9 cellular contexts compared by ENCODE assay signal in the genomic region with DNA sequence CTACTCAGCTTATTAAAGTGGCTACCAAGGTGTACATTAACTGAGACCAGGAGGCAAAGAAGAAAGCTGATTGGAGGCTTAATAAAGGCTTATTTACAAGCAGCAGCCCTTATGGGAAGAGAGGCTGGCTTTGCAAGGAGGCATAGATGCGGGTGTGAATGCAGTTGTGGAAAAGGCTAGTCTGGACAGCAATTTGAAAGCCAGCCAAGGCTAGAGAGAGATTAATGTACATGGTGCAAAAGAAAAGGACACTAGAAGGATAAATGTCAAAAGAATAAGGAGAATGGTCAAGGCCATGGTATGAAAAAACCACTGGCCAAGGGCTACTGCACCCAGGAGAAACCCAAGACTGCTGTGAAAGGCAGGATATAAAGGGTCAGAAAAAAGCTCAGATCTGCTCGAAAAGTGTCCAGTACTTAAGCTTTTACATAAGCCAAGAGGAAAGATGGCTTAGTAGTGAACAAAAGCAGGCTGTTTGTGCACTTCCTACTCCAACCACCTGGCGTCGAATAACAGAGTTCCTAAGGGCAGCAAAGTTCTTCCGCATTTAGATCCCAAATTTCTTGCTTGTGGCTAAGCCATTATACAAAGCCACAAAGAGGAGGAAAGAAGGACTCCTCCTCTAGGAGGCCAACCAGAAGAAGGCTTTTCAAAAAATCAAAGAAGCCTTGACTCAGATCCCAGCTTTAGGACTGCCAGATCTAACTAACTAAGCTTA.
DNase-seq lines count a peak whose midpoint lies in the region; ATAC-seq and TF ChIP-seq lines count a peak whose summit lies in the region.
"Had no signal": no experiment of that assay in that cellular context is flagged by ENCODE, and none has a peak within 500 bp of the region (broad histone marks: within the 10 kb centered on the region; RNA-seq: fewer than 3 reads in every experiment).

No MANE protein-coding gene starts in this region.

- peaks cover 40% of the 10 kb centered on the region for H3K4me1 Mint-ChIP-seq in stimulated activated effector memory CD8-positive, alpha-beta T cell treated with anti-CD3 and anti-CD28 coated beads, Interleukin-12 subunit alpha, Interleukin-12 subunit beta, amount 100 ng/mL, for 72 hours

- no peaks in the 10 kb centered on the region for H3K79me2 ChIP-seq in DOHH2 (ENCODE audit: control insufficient read depth, low read length)

- no peaks in the 10 kb centered on the region for H3K36me3 ChIP-seq in DOHH2 (ENCODE audit: control insufficient read depth, low read length)

- no peaks in the 10 kb centered on the region for H3F3A ChIP-seq in DOHH2 (ENCODE audit: control insufficient read depth, insufficient read depth)

- TF ChIP-seq CTCF in DOHH2 (IDR thresholded peaks at IDR 0.05; ENCODE audit: low read depth, low read length, poor library complexity, severe bottlenecking) (no peak), fibroblast of mammary gland (conservative IDR thresholded peaks at IDR 0.05; ENCODE audit: control insufficient read depth, insufficient read depth, low read depth, low read length) (no peak), retinal pigment epithelial cell (conservative IDR thresholded peaks at IDR 0.05; ENCODE audit: low read depth, low read length) (peak; percentile 51)

- H3K4me2 ChIP-seq in DOHH2 (ENCODE audit: low read length) = peak overlapping the region; percentile 100

- H3K4me3 Mint-ChIP-seq in stimulated activated effector memory CD8-positive, alpha-beta T cell treated with anti-CD3 and anti-CD28 coated beads, Interleukin-12 subunit alpha, Interleukin-12 subunit beta, amount 100 ng/mL, for 72 hours = no peak overlapping the region
- H3K4me3 Mint-ChIP-seq: naive B cell had no signal

- DNase-seq in NCI-H748 treated with DMSO at 0.1 percent for 48 hours (lab: John Stamatoyannopoulos, UW) = peak; percentile 21
- no peak for DNase-seq in fibroblast of mammary gland (ENCODE audit: low read depth)
- DNase-seq in retinal pigment epithelial cell (ENCODE audit: low read depth) = no peak
- no peak for DNase-seq in activated T-cell treated with anti-CD3 and anti-CD28 coated beads, Interleukin-2, amount 50 U/mL, for 1 hour
- DNase-seq in stimulated activated effector memory CD8-positive, alpha-beta T cell treated with anti-CD3 and anti-CD28 coated beads, Interleukin-12 subunit alpha, Interleukin-12 subunit beta, amount 100 ng/mL, for 72 hours (ENCODE audit: low spot score in 2 of 2) = no peak
- DNase-seq in stimulated activated CD4-positive, alpha-beta T cell treated with anti-CD3 and anti-CD28 coated beads, Interleukin-1b, Interleukin-23, amount 100 ng/mL, for 48 hours = no peak
- DNase-seq: naive B cell had no signal

- peaks cover 18% of the 10 kb centered on the region for H3K4me1 ChIP-seq in DOHH2 (ENCODE audit: control insufficient read depth, low read length)

- peaks cover 10% of the 10 kb centered on the region; the same call in 1 of the 2 replicates for H3K9me3 ChIP-seq in DOHH2 (ENCODE audit: control insufficient read depth, insufficient read depth, low read length)

- H3K4me3 ChIP-seq in DOHH2 (ENCODE audit: low read length) = peak overlapping the region; percentile 90
- peak overlapping the region; percentile 77 for H3K4me3 ChIP-seq in fibroblast of mammary gland (ENCODE audit: control insufficient read depth, low read depth, low read length)
- peak overlapping the region; percentile 71 for H3K4me3 ChIP-seq in retinal pigment epithelial cell (ENCODE audit: low read length)

- no peaks in the 10 kb centered on the region for H3K27me3 ChIP-seq in DOHH2 (ENCODE audit: control insufficient read depth, low read length)

- H3K27ac ChIP-seq in DOHH2 (ENCODE audit: low read depth, low read length) = no peak overlapping the region

- H3K36me3 Mint-ChIP-seq in stimulated activated effector memory CD8-positive, alpha-beta T cell treated with anti-CD3 and anti-CD28 coated beads, Interleukin-12 subunit alpha, Interleukin-12 subunit beta, amount 100 ng/mL, for 72 hours = peaks cover 50% of the 10 kb centered on the region

- H3K27ac Mint-ChIP-seq in stimulated activated effector memory CD8-positive, alpha-beta T cell treated with anti-CD3 and anti-CD28 coated beads, Interleukin-12 subunit alpha, Interleukin-12 subunit beta, amount 100 ng/mL, for 72 hours = no peak overlapping the region

- no peaks in the 10 kb centered on the region for H3K9me2 ChIP-seq in DOHH2 (replicated peaks; ENCODE audit: control insufficient read depth, low read length)

- no peaks in the 10 kb centered on the region for H4K20me1 ChIP-seq in DOHH2 (ENCODE audit: control insufficient read depth, insufficient read depth, low read depth, low read length)

- peaks cover 3% of the 10 kb centered on the region for H3K9me3 Mint-ChIP-seq in stimulated activated effector memory CD8-positive, alpha-beta T cell treated with anti-CD3 and anti-CD28 coated beads, Interleukin-12 subunit alpha, Interleukin-12 subunit beta, amount 100 ng/mL, for 72 hours

- no peak for ATAC-seq in stimulated activated effector memory CD8-positive, alpha-beta T cell treated with anti-CD3 and anti-CD28 coated beads, Interleukin-12 subunit alpha, Interleukin-12 subunit beta, amount 100 ng/mL, for 72 hours
- ATAC-seq in GM21447 (IDR thresholded peaks at IDR 0.05; ENCODE audit: unreplicated experiment) = no peak
